12 cellular contexts compared by ENCODE assay signal in genomic region chr10:852386-852785, GRCh38.
DNase-seq lines count a peak whose midpoint lies in the region; ATAC-seq and TF ChIP-seq lines count a peak whose summit lies in the region.
"Had no signal": no experiment of that assay in that cellular context is flagged by ENCODE, and none has a peak within 500 bp of the region (broad histone marks: within the 10 kb centered on the region; RNA-seq: fewer than 3 reads in every experiment).

No MANE protein-coding gene starts in this region.

- 72% methylated on average over 3 of the region's 3 CpGs for WGBS in prostate gland

- POLR2A ChIA-PET in CD4-positive, alpha-beta memory T cell (lab: Charles Lee; ENCODE audit: partially characterized antibody) = no interaction called here
- POLR2A ChIA-PET in activated CD8-positive, alpha-beta T cell treated with anti-CD3 and anti-CD28 coated beads, Interleukin-2, amount 10 ng/mL, durations not matched to agents 7 days and 5 days (lab: Charles Lee) = no interaction called here

- H3K27me3 Mint-ChIP-seq in CD4-positive, alpha-beta memory T cell = no peaks in the 10 kb centered on the region
- H3K27me3 Mint-ChIP-seq in activated CD8-positive, alpha-beta T cell treated with anti-CD3 and anti-CD28 coated beads, Interleukin-2, amount 10 ng/mL, durations not matched to agents 7 days and 5 days (ENCODE audit: low read depth) = no peaks in the 10 kb centered on the region

- DNase-seq in CD4-positive, alpha-beta memory T cell = no peak
- DNase-seq in activated CD8-positive, alpha-beta T cell treated with anti-CD3 and anti-CD28 coated beads, Interleukin-2, amount 10 ng/mL, durations not matched to agents 7 days and 5 days = no peak
- no peak for DNase-seq in stimulated activated CD4-positive, alpha-beta T cell treated with anti-CD3 and anti-CD28 coated beads, Interleukin-1b, Interleukin-23, amount 100 ng/mL, for 48 hours
- DNase-seq in dermis blood vessel endothelial cell (no peak), cardiac septum (ENCODE audit: low spot score) (no peak), prostate gland (ENCODE audit: low spot score) (no peak)
- DNase-seq: activated CD4-positive, CD25-positive, alpha-beta regulatory T cell treated with anti-CD3 and anti-CD28 coated beads, Interleukin-2, amount 50 U/mL, for 72 hours; stimulated activated CD4-positive, alpha-beta T cell treated with anti-CD3 and anti-CD28 coated beads, Interleukin-2, amount 100 ng/mL, for 24 hours had no signal

- H3K4me1 ChIP-seq in CD4-positive, alpha-beta memory T cell (ENCODE audit: insufficient read depth, low read length) = no peaks in the 10 kb centered on the region
- peaks cover 2% of the 10 kb centered on the region for H3K4me1 ChIP-seq in prostate gland (replicated peaks)

- ATAC-seq in GM19043 (IDR thresholded peaks at IDR 0.05; ENCODE audit: low read depth, unreplicated experiment) (peak; percentile 27), HG03025 (IDR thresholded peaks at IDR 0.05; ENCODE audit: low FRiP score, unreplicated experiment) (peak; percentile 21)
- ATAC-seq in activated CD8-positive, alpha-beta T cell treated with anti-CD3 and anti-CD28 coated beads, Interleukin-2, amount 10 ng/mL, durations not matched to agents 7 days and 5 days = no peak
- ATAC-seq: HCT116 had no signal

- peaks cover 36 to 63% (median 50%) of the 10 kb centered on the region in 4 donors for H3K4me1 Mint-ChIP-seq in CD4-positive, alpha-beta memory T cell
- peaks cover 35% of the 10 kb centered on the region for H3K4me1 Mint-ChIP-seq in activated CD8-positive, alpha-beta T cell treated with anti-CD3 and anti-CD28 coated beads, Interleukin-2, amount 10 ng/mL, durations not matched to agents 7 days and 5 days (ENCODE audit: low read depth)

- H3K27ac ChIP-seq in CD4-positive, alpha-beta memory T cell (ENCODE audit: low read depth, low read length) = no peak overlapping the region
- H3K27ac ChIP-seq in prostate gland = peak overlapping the region in 1 of 2 donors; percentile 3

- no peaks in the 10 kb centered on the region for H3K27me3 ChIP-seq in CD4-positive, alpha-beta memory T cell (ENCODE audit: insufficient read depth, low read length)
- no peaks in the 10 kb centered on the region for H3K27me3 ChIP-seq in prostate gland (replicated peaks; ENCODE audit: insufficient read depth)

- no peak for TF ChIP-seq CTCF in prostate gland (IDR thresholded peaks at IDR 0.05)

- peaks cover 70 to 78% of the 10 kb centered on the region in 2 donors for H3K36me3 Mint-ChIP-seq in CD4-positive, alpha-beta memory T cell
- peaks cover 66% of the 10 kb centered on the region for H3K36me3 Mint-ChIP-seq in activated CD8-positive, alpha-beta T cell treated with anti-CD3 and anti-CD28 coated beads, Interleukin-2, amount 10 ng/mL, durations not matched to agents 7 days and 5 days (ENCODE audit: low read depth)

- intact Hi-C loops in CD4-positive, alpha-beta memory T cell (cut with micrococcal nuclease) = no loop called here
- intact Hi-C loops in cardiac septum (cut with DNase I) = no loop called here
- intact Hi-C loops in prostate gland (cut with DNase I) = no loop called here

- CTCF ChIA-PET in CD4-positive, alpha-beta memory T cell (lab: Charles Lee; ENCODE audit: partially characterized antibody) = no interaction called here
- CTCF ChIA-PET in activated CD8-positive, alpha-beta T cell treated with anti-CD3 and anti-CD28 coated beads, Interleukin-2, amount 10 ng/mL, durations not matched to agents 7 days and 5 days (lab: Charles Lee) = no interaction called here

- TF ChIP-seq POLR2A in prostate gland (IDR thresholded peaks at IDR 0.05) = no peak

- H3K9me3 Mint-ChIP-seq in CD4-positive, alpha-beta memory T cell = peaks cover 0 to 9% (median 3%) of the 10 kb centered on the region in 8 donors
- H3K9me3 Mint-ChIP-seq in activated CD8-positive, alpha-beta T cell treated with anti-CD3 and anti-CD28 coated beads, Interleukin-2, amount 10 ng/mL, durations not matched to agents 7 days and 5 days (ENCODE audit: insufficient read depth) = no peaks in the 10 kb centered on the region

- peak overlapping the region in 4 of 7 donors; percentile 3 to 64 (median 15) for H3K27ac Mint-ChIP-seq in CD4-positive, alpha-beta memory T cell
- peak overlapping the region; percentile 34 for H3K27ac Mint-ChIP-seq in activated CD8-positive, alpha-beta T cell treated with anti-CD3 and anti-CD28 coated beads, Interleukin-2, amount 10 ng/mL, durations not matched to agents 7 days and 5 days

- no peak overlapping the region for H3K4me3 ChIP-seq in CD4-positive, alpha-beta memory T cell (ENCODE audit: low read length in 2 of 2)
- H3K4me3 ChIP-seq in prostate gland = no peak overlapping the region

- H3K36me3 ChIP-seq in CD4-positive, alpha-beta memory T cell (ENCODE audit: insufficient read depth, low read length) = peaks cover 15% of the 10 kb centered on the region
- H3K36me3 ChIP-seq in prostate gland = no peaks in the 10 kb centered on the region

- peak overlapping the region in 1 of 8 donors; percentile 10 for H3K4me3 Mint-ChIP-seq in CD4-positive, alpha-beta memory T cell
- no peak overlapping the region for H3K4me3 Mint-ChIP-seq in activated CD8-positive, alpha-beta T cell treated with anti-CD3 and anti-CD28 coated beads, Interleukin-2, amount 10 ng/mL, durations not matched to agents 7 days and 5 days
- H3K4me3 Mint-ChIP-seq: neural crest cell had no signal

- H3K9me3 ChIP-seq in CD4-positive, alpha-beta memory T cell (ENCODE audit: control insufficient read depth in 1 of 2, low read length in 2 of 2) = no peaks in the 10 kb centered on the region
- H3K9me3 ChIP-seq in prostate gland = no peaks in the 10 kb centered on the region
